Comparison of ENCODE assay signal across 20 cellular contexts in genomic region chr9:98379572-98379971, GRCh38.
DNase-seq lines count a peak whose midpoint lies in the region; ATAC-seq and TF ChIP-seq lines count a peak whose summit lies in the region.
"Had no signal": no experiment of that assay in that cellular context is flagged by ENCODE, and none has a peak within 500 bp of the region (broad histone marks: within the 10 kb centered on the region; RNA-seq: fewer than 3 reads in every experiment).

No MANE protein-coding gene starts in this region.

- H3K27ac ChIP-seq in CD4-positive, CD25-positive, alpha-beta regulatory T cell (ENCODE audit: insufficient read depth, low read length, poor library complexity, severe bottlenecking): no peak overlapping the region
- H3K27ac ChIP-seq in IMR-90 (ENCODE audit: insufficient read depth, low read length) (no peak overlapping the region), hepatocyte (peak overlapping the region; percentile 82)
- H3K27ac ChIP-seq: SK-N-MC had no signal

- H3K27me3 Mint-ChIP-seq in CD4-positive, CD25-positive, alpha-beta regulatory T cell: no peaks in the 10 kb centered on the region
- H3K27me3 Mint-ChIP-seq in stimulated activated naive B cell treated with anti-CD40 and anti-IgM and Interleukin-4, amounts not matched to agents 10 μg/mL and 1 μg/mL and 100 μg/mL, for 72 hours: no peaks in the 10 kb centered on the region
- no peaks in the 10 kb centered on the region for H3K27me3 Mint-ChIP-seq in activated T-cell treated with anti-CD3 and anti-CD28 coated beads, Interleukin-2, amount 50 U/mL, for 4 hours (ENCODE audit: low read depth)

- H3K36me3 ChIP-seq in CD4-positive, CD25-positive, alpha-beta regulatory T cell (ENCODE audit: control insufficient read depth, insufficient read depth, low read length): no peaks in the 10 kb centered on the region
- H3K36me3 ChIP-seq in IMR-90 (ENCODE audit: control insufficient read depth, insufficient read depth, low read length): no peaks in the 10 kb centered on the region
- no peaks in the 10 kb centered on the region for H3K36me3 ChIP-seq in hepatocyte (replicated peaks; ENCODE audit: insufficient read depth, low read depth)
- H3K36me3 ChIP-seq: BE2C had no signal

- H3K79me1 ChIP-seq in IMR-90 (ENCODE audit: low read depth in 1 of 2, low read length in 2 of 2): peaks cover 0 to 19% of the 10 kb centered on the region in 2 experiments; a peak in 1 of 4 replicates

- no peak overlapping the region for H2AK9ac ChIP-seq in IMR-90 (replicated peaks; ENCODE audit: low read depth, low read length, poor library complexity)

- no peak overlapping the region for H2BK120ac ChIP-seq in IMR-90 (ENCODE audit: low read depth, low read length)

- peak overlapping the region in 2 of 3 donors; percentile 43 to 49 for H3K27ac Mint-ChIP-seq in CD4-positive, CD25-positive, alpha-beta regulatory T cell
- H3K27ac Mint-ChIP-seq in stimulated activated naive B cell treated with anti-CD40 and anti-IgM and Interleukin-4, amounts not matched to agents 10 μg/mL and 1 μg/mL and 100 μg/mL, for 72 hours: peak overlapping the region; percentile 67
- H3K27ac Mint-ChIP-seq: CD8-positive, alpha-beta T cell had no signal

- H2BK20ac ChIP-seq in IMR-90 (ENCODE audit: low read depth, low read length): no peak overlapping the region

- no peak for TF ChIP-seq POLR2A in IMR-90 (IDR thresholded peaks at IDR 0.05; ENCODE audit: low read depth, low read length)

- no peaks in the 10 kb centered on the region for H3K27me3 ChIP-seq in CD4-positive, CD25-positive, alpha-beta regulatory T cell (ENCODE audit: control insufficient read depth, insufficient read depth, low read length)
- H3K27me3 ChIP-seq in IMR-90 (ENCODE audit: control insufficient read depth, insufficient read depth, low read length) (no peaks in the 10 kb centered on the region), hepatocyte (no peaks in the 10 kb centered on the region)
- H3K27me3 ChIP-seq: BE2C had no signal

- no peak for ATAC-seq in CD4-positive, CD25-positive, alpha-beta regulatory T cell (ENCODE audit: low read depth in 2 of 2)
- ATAC-seq in IMR-90 (ENCODE audit: low read depth): no peak
- no peak for ATAC-seq in stimulated activated naive B cell treated with anti-CD40 and anti-IgM and Interleukin-4, amounts not matched to agents 10 μg/mL and 1 μg/mL and 100 μg/mL, for 72 hours (replicated peaks)
- ATAC-seq in activated T-cell treated with anti-CD3 and anti-CD28 coated beads, Interleukin-2, amount 50 U/mL, for 4 hours: no peak
- ATAC-seq: CD8-positive, alpha-beta T cell had no signal

- no peak for TF ChIP-seq CTCF in IMR-90 (conservative IDR thresholded peaks at IDR 0.05; ENCODE audit: low read depth, low read length)
- no peak for TF ChIP-seq CTCF in hepatocyte (IDR thresholded peaks at IDR 0.05; ENCODE audit: poor library complexity)

- CTCF ChIA-PET in IMR-90 (lab: Yijun Ruan, JAX): no interaction called here

- H3K4me1 Mint-ChIP-seq in CD4-positive, CD25-positive, alpha-beta regulatory T cell: peaks cover 0 to 3% (median under 1%) of the 10 kb centered on the region in 4 donors
- H3K4me1 Mint-ChIP-seq in stimulated activated naive B cell treated with anti-CD40 and anti-IgM and Interleukin-4, amounts not matched to agents 10 μg/mL and 1 μg/mL and 100 μg/mL, for 72 hours: peaks cover 30 to 61% of the 10 kb centered on the region in 2 donors
- peaks cover 1% of the 10 kb centered on the region for H3K4me1 Mint-ChIP-seq in activated T-cell treated with anti-CD3 and anti-CD28 coated beads, Interleukin-2, amount 50 U/mL, for 4 hours (ENCODE audit: low read depth)

- H3K4me2 ChIP-seq in IMR-90 (ENCODE audit: low read depth, low read length) (no peak overlapping the region), hepatocyte (peak overlapping the region; percentile 59)

- peak overlapping the region; percentile 5; the same call in 1 of the 3 replicates for H2BK15ac ChIP-seq in IMR-90 (ENCODE audit: low read depth, low read length)

- H3K14ac ChIP-seq in IMR-90 (replicated peaks; ENCODE audit: low read depth, low read length): no peak overlapping the region

- H4K20me1 ChIP-seq in IMR-90 (ENCODE audit: insufficient read depth, low read length): no peaks in the 10 kb centered on the region
- no peaks in the 10 kb centered on the region for H4K20me1 ChIP-seq in hepatocyte (ENCODE audit: insufficient read depth, poor library complexity, severe bottlenecking)

- H3K4me3 Mint-ChIP-seq in CD4-positive, CD25-positive, alpha-beta regulatory T cell: no peak overlapping the region
- H3K4me3 Mint-ChIP-seq in stimulated activated naive B cell treated with anti-CD40 and anti-IgM and Interleukin-4, amounts not matched to agents 10 μg/mL and 1 μg/mL and 100 μg/mL, for 72 hours: no peak overlapping the region
- H3K4me3 Mint-ChIP-seq in activated T-cell treated with anti-CD3 and anti-CD28 coated beads, Interleukin-2, amount 50 U/mL, for 4 hours: no peak overlapping the region
- H3K4me3 Mint-ChIP-seq: CD8-positive, alpha-beta T cell had no signal

- in situ Hi-C loops in IMR-90 (cut with MboI; ENCODE audit: low sequenced_read_pairs): no loop called here

- no peak for DNase-seq in CD4-positive, CD25-positive, alpha-beta regulatory T cell
- no peak for DNase-seq in IMR-90
- DNase-seq in hepatocyte (ENCODE audit: low spot score): no peak
- no peak for DNase-seq in stimulated activated naive B cell treated with anti-CD40 and anti-IgM and Interleukin-4, amounts not matched to agents 10 μg/mL and 1 μg/mL and 100 μg/mL, for 72 hours
- DNase-seq in NCI-H2227 (lab: John Stamatoyannopoulos, UW; ENCODE audit: unreplicated experiment): no peak
- no peak for DNase-seq in activated T-cell treated with anti-CD3 and anti-CD28 coated beads, Interleukin-2, amount 50 U/mL, for 4 hours
- DNase-seq in COLO668 (lab: John Stamatoyannopoulos, UW; ENCODE audit: unreplicated experiment): no peak
- DNase-seq: CD8-positive, alpha-beta T cell; DMS79; Kasumi-1; MM.1S; NCI-H1092 treated with DMSO at 0.1 percent for 48 hours; NCI-H1694 treated with DMSO at 0.1 percent for 48 hours; NCI-H510A; NCI-H748 treated with DMSO at 0.1 percent for 48 hours; NK-92 treated with Interleukin-12 subunit alpha and Interleukin-12 subunit beta, amount 100 ng/mL, for 24 hours; SHP77; T-helper 1 cell had no signal

- H3K4me1 ChIP-seq in CD4-positive, CD25-positive, alpha-beta regulatory T cell (ENCODE audit: control insufficient read depth, insufficient read depth, low read length, poor library complexity, severe bottlenecking): no peaks in the 10 kb centered on the region
- peaks cover 14% of the 10 kb centered on the region for H3K4me1 ChIP-seq in IMR-90 (ENCODE audit: control insufficient read depth, insufficient read depth, low read length)
- peaks cover 26% of the 10 kb centered on the region for H3K4me1 ChIP-seq in hepatocyte (ENCODE audit: insufficient read depth)

- H4K5ac ChIP-seq in IMR-90 (ENCODE audit: low read depth, low read length): no peak overlapping the region

- no peak overlapping the region for H3K4me3 ChIP-seq in CD4-positive, CD25-positive, alpha-beta regulatory T cell (ENCODE audit: low read depth, low read length)
- H3K4me3 ChIP-seq in IMR-90 (ENCODE audit: insufficient read depth, low read depth, low read length): no peak overlapping the region
- no peak overlapping the region for H3K4me3 ChIP-seq in hepatocyte
- H3K4me3 ChIP-seq: SK-N-MC had no signal

- no peaks in the 10 kb centered on the region for H3K9me2 ChIP-seq in hepatocyte (replicated peaks; ENCODE audit: insufficient read depth)

- H3K4ac ChIP-seq in IMR-90 (ENCODE audit: low read depth, low read length): no peak overlapping the region

- intact Hi-C loops in IMR-90 (cut with micrococcal nuclease): no loop called here

- H2BK5ac ChIP-seq in IMR-90 (ENCODE audit: low read depth, low read length, poor library complexity, severe bottlenecking): peak overlapping the region; percentile 56

- no TSS peak for BruUV-seq in IMR-90 (replicated peaks; lab: Mats Ljungman, UMichigan)

- no peak overlapping the region for H3K18ac ChIP-seq in IMR-90 (ENCODE audit: low read depth, low read length)

- H3K56ac ChIP-seq in IMR-90 (ENCODE audit: extremely low read depth, insufficient read depth, low read length): no peak overlapping the region

- no peak overlapping the region for H3K23ac ChIP-seq in IMR-90 (ENCODE audit: low read depth, low read length)

- no peak overlapping the region for H2AFZ ChIP-seq in IMR-90 (replicated peaks; ENCODE audit: low read length, poor library complexity)
- H2AFZ ChIP-seq in hepatocyte: no peak overlapping the region

- H4K8ac ChIP-seq in IMR-90 (ENCODE audit: low read depth in 2 of 2, low read length in 2 of 2): peak overlapping the region in 1 of 2 experiments; percentile 94; a peak in 2 of 4 replicates

- H3K9me3 Mint-ChIP-seq in CD4-positive, CD25-positive, alpha-beta regulatory T cell: no peaks in the 10 kb centered on the region
- no peaks in the 10 kb centered on the region for H3K9me3 Mint-ChIP-seq in stimulated activated naive B cell treated with anti-CD40 and anti-IgM and Interleukin-4, amounts not matched to agents 10 μg/mL and 1 μg/mL and 100 μg/mL, for 72 hours
- H3K9me3 Mint-ChIP-seq in activated T-cell treated with anti-CD3 and anti-CD28 coated beads, Interleukin-2, amount 50 U/mL, for 4 hours: no peaks in the 10 kb centered on the region
- H3K9me3 Mint-ChIP-seq: CD8-positive, alpha-beta T cell had no signal

- no peak for TF ChIP-seq RAD21 in IMR-90 (IDR thresholded peaks at IDR 0.05; ENCODE audit: low read length)

- dilution Hi-C loops in IMR-90 (cut with HindIII; ENCODE audit: low sequenced_read_pairs, unreplicated experiment): no loop called here

- no CpG with 5 or more reads among the region's 1 CpG for WGBS in IMR-90 (ENCODE audit: extremely low coverage in 2 of 2, insufficient read length in 1 of 2), 2 experiments
- 70% methylated on average over 1 of the region's 1 CpG for WGBS in hepatocyte (ENCODE audit: low lambda C conversion rate, missing lambda C conversion rate)

- H3K9me3 ChIP-seq in CD4-positive, CD25-positive, alpha-beta regulatory T cell (ENCODE audit: control insufficient read depth in 2 of 2, low read length in 2 of 2): no peaks in the 10 kb centered on the region
- H3K9me3 ChIP-seq in IMR-90 (ENCODE audit: control insufficient read depth, insufficient read depth, low read length) (no peaks in the 10 kb centered on the region), hepatocyte (ENCODE audit: low read depth) (no peaks in the 10 kb centered on the region)
- H3K9me3 ChIP-seq: BE2C had no signal

- no peaks in the 10 kb centered on the region for H3K36me3 Mint-ChIP-seq in CD4-positive, CD25-positive, alpha-beta regulatory T cell
- H3K36me3 Mint-ChIP-seq in stimulated activated naive B cell treated with anti-CD40 and anti-IgM and Interleukin-4, amounts not matched to agents 10 μg/mL and 1 μg/mL and 100 μg/mL, for 72 hours: no peaks in the 10 kb centered on the region
- no peaks in the 10 kb centered on the region for H3K36me3 Mint-ChIP-seq in activated T-cell treated with anti-CD3 and anti-CD28 coated beads, Interleukin-2, amount 50 U/mL, for 4 hours (ENCODE audit: insufficient read depth)
- H3K36me3 Mint-ChIP-seq: CD8-positive, alpha-beta T cell had no signal

- H3K9me1 ChIP-seq in IMR-90 (ENCODE audit: insufficient read depth, low read length): peaks cover 21% of the 10 kb centered on the region

- H2AK5ac ChIP-seq in IMR-90 (ENCODE audit: low read depth, low read length): no peak overlapping the region

- H4K91ac ChIP-seq in IMR-90 (ENCODE audit: insufficient read depth, low read depth, low read length): no peak overlapping the region

- POLR2A ChIA-PET in IMR-90 (lab: Charles Lee; ENCODE audit: unreplicated experiment): no interaction called here

- H3K79me2 ChIP-seq in hepatocyte: no peaks in the 10 kb centered on the region

- no peak overlapping the region for H3K9ac ChIP-seq in IMR-90 (ENCODE audit: low read depth, low read length)
